8 cellular contexts compared by ENCODE assay signal in the genomic region with DNA sequence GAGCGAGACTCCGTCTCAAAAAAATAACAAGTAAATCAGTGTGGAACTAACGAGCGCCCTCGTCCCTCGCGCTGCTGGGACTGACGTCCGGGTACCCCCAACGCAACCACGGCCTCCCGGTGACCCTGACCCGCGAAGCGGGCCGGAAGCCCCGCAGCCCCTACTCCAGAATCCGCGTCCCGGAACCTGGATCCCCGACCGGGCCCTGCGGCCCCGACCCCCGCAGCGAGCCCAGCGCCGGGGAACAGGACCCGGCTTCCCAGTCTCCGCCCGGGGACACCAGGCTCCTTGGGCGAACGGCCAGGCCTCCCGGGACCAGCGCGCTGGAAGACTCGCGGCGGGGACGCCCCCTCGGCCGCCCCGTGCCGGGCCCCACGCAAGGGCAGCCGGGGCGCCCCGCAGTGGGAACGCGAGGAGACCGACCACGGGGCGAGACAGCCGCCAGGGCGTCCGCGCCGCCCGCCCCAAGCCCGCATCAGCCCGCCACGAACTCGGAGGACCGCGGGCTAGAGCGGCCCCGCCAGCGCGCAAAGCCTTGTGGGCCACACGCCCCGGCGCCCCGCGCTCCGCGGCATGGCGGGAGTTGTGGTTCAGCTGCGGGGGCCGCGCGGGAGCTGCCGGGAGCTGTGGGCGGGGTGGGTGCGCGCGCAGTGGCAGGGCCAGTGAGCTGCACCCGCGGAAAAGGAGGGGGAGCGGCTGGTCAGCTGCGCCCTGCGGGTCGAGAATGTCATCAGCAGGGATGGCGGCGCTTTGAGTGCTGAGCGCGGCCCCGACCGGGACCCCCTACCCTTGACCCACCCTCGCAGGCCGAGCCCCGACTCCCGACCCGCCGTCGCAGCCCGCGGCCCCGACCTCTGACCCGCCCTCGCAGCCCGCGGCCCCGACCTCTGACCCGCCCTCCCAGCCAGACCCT. TPM values are rescaled to one million over a fixed set of nuclear protein-coding genes. Genes with fewer than 3 reads are reported as not detected.
DNase-seq lines count a peak whose midpoint lies in the region; ATAC-seq and TF ChIP-seq lines count a peak whose summit lies in the region.

No MANE protein-coding gene starts in this region.

- H3K27me3 ChIP-seq in Loucy (ENCODE audit: insufficient read depth, low read length, poor library complexity, severe bottlenecking) (no peaks in the 10 kb centered on the region), RWPE2 (ENCODE audit: insufficient read depth, poor library complexity, severe bottlenecking) (peaks cover 20% of the 10 kb centered on the region)

- H3K4me2 ChIP-seq in Loucy (ENCODE audit: low read depth, low read length, poor library complexity, severe bottlenecking): peak overlapping the region; percentile 100

- peaks cover 8% of the 10 kb centered on the region; the same call in 1 of the 2 replicates for H3K79me2 ChIP-seq in Loucy (ENCODE audit: insufficient read depth, low read length)

- peak; percentile 88 for ATAC-seq in RWPE2 (ENCODE audit: low read depth)
- ATAC-seq in stimulated activated naive CD8-positive, alpha-beta T cell treated with anti-CD3 and anti-CD28 coated beads, Interleukin-15, amount 100 ng/mL, for 72 hours: peak; percentile 90

- H4K20me1 ChIP-seq in Loucy (ENCODE audit: insufficient read depth, low read length, poor library complexity, severe bottlenecking): no peaks in the 10 kb centered on the region

- no peaks in the 10 kb centered on the region for H3K9me2 ChIP-seq in Loucy (replicated peaks; ENCODE audit: low read depth, low read length)

- TF ChIP-seq CTCF in Loucy (conservative IDR thresholded peaks at IDR 0.05; ENCODE audit: low read length) (no peak), RWPE2 (IDR thresholded peaks at IDR 0.05; ENCODE audit: poor library complexity, severe bottlenecking) (no peak), neural crest cell (conservative IDR thresholded peaks at IDR 0.05) (peak; percentile 22)

- no peaks in the 10 kb centered on the region for H3K9me3 Mint-ChIP-seq in neural crest cell
- H3K9me3 Mint-ChIP-seq in stimulated activated naive CD8-positive, alpha-beta T cell treated with anti-CD3 and anti-CD28 coated beads, Interleukin-15, amount 100 ng/mL, for 72 hours: no peaks in the 10 kb centered on the region

- H3K36me3 Mint-ChIP-seq in neural crest cell (ENCODE audit: low read depth): peaks cover 4% of the 10 kb centered on the region

- H3K9me3 ChIP-seq in Loucy (ENCODE audit: insufficient read depth, low read depth, low read length) (no peaks in the 10 kb centered on the region), RWPE2 (ENCODE audit: severe bottlenecking) (no peaks in the 10 kb centered on the region)

- peaks cover 5% of the 10 kb centered on the region; the same call in 1 of the 2 replicates for H3F3A ChIP-seq in Loucy (ENCODE audit: low read depth)

- no peaks in the 10 kb centered on the region for H3K4me1 ChIP-seq in Loucy (ENCODE audit: insufficient read depth, low read length, poor library complexity, severe bottlenecking)
- no peaks in the 10 kb centered on the region for H3K4me1 ChIP-seq in RWPE2 (ENCODE audit: insufficient read depth, poor library complexity, severe bottlenecking)

- H3K36me3 ChIP-seq in Loucy (ENCODE audit: insufficient read depth, low read length) (no peaks in the 10 kb centered on the region), RWPE2 (ENCODE audit: low read depth) (no peaks in the 10 kb centered on the region)

- H3K4me3 Mint-ChIP-seq in neural crest cell: peak overlapping the region; percentile 84
- peak overlapping the region; percentile 89 to 93 for H3K4me3 Mint-ChIP-seq in stimulated activated naive CD8-positive, alpha-beta T cell treated with anti-CD3 and anti-CD28 coated beads, Interleukin-15, amount 100 ng/mL, for 72 hours

- H3K27ac ChIP-seq in RWPE2 (ENCODE audit: poor library complexity, severe bottlenecking): peak overlapping the region; percentile 54

- H3K4me3 ChIP-seq in Loucy (ENCODE audit: low read length, poor library complexity, severe bottlenecking) (peak overlapping the region; percentile 95), RWPE2 (ENCODE audit: severe bottlenecking) (peak overlapping the region; percentile 97)

- peak overlapping the region; percentile 83 for H3K27ac Mint-ChIP-seq in neural crest cell (ENCODE audit: unreplicated experiment)
- peak overlapping the region; percentile 78 to 97 for H3K27ac Mint-ChIP-seq in stimulated activated naive CD8-positive, alpha-beta T cell treated with anti-CD3 and anti-CD28 coated beads, Interleukin-15, amount 100 ng/mL, for 72 hours

- H3K9ac ChIP-seq in Loucy (ENCODE audit: low read depth, low read length, poor library complexity, severe bottlenecking): peak overlapping the region; percentile 97

- peak overlapping the region; percentile 99 for H2AFZ ChIP-seq in Loucy (ENCODE audit: low read length)

- DNase-seq in DMS79 (lab: John Stamatoyannopoulos, UW) (peak; percentile 75), GOT3 (lab: John Stamatoyannopoulos, UW) (peak; percentile 74), RWPE2 (ENCODE audit: low spot score) (peak; percentile 92), fibroblast of the conjunctiva (ENCODE audit: low read depth) (peak; percentile 91), neural crest cell (ENCODE audit: low read depth, low spot score) (peak; percentile 91)
- DNase-seq in activated effector memory CD4-positive, alpha-beta T cell treated with Interleukin-2 at 50 U/mL for 16 hours: peak; percentile 90
- DNase-seq in stimulated activated naive CD8-positive, alpha-beta T cell treated with anti-CD3 and anti-CD28 coated beads, Interleukin-15, amount 100 ng/mL, for 72 hours: peak; percentile 86 to 90

- H3K27me3 Mint-ChIP-seq in neural crest cell (ENCODE audit: low read depth): peaks cover 7% of the 10 kb centered on the region
- H3K27me3 Mint-ChIP-seq in stimulated activated naive CD8-positive, alpha-beta T cell treated with anti-CD3 and anti-CD28 coated beads, Interleukin-15, amount 100 ng/mL, for 72 hours: peaks cover 33% of the 10 kb centered on the region

- H3K4me1 Mint-ChIP-seq in neural crest cell: peaks cover 35% of the 10 kb centered on the region
- peaks cover 20% of the 10 kb centered on the region for H3K4me1 Mint-ChIP-seq in stimulated activated naive CD8-positive, alpha-beta T cell treated with anti-CD3 and anti-CD28 coated beads, Interleukin-15, amount 100 ng/mL, for 72 hours

RNA-seq across cellular contexts. Expression of a gene that starts 7.5 kb away (rescaled TPM):
- total RNA-seq in neural crest cell: 0.75 and 1.1 TPM in 2 replicates

RNA-seq across cellular contexts. Expression of a gene that starts 18.5 kb away (rescaled TPM):
- total RNA-seq in neural crest cell: 22.3 TPM in 2 replicates

RNA-seq across cellular contexts. Expression of a gene that starts 27.9 kb away (rescaled TPM):
- 39.0 and 45.2 TPM in 2 replicates for total RNA-seq in neural crest cell

RNA-seq across cellular contexts. Expression of a gene that starts 42.8 kb away (rescaled TPM):
- total RNA-seq in neural crest cell: 106 and 111 TPM in 2 replicates

RNA-seq across cellular contexts. Expression of a gene that starts 55.1 kb away (rescaled TPM):
- not detected in 2 replicates for total RNA-seq in neural crest cell

Comparison
In these comparisons a context has a peak if more than half of its experiments do, and no peak if none do; other contexts are left out.
1. Peak in every context shown above with its lines: DNase-seq, ATAC-seq, H3K4me3 ChIP-seq and H3K27ac ChIP-seq.